In genomic region chr2:237694423-237695194, GRCh38 we compare ENCODE assay signal across 1 cellular context.
TF ChIP-seq lines count a peak whose summit lies in the region.

No MANE protein-coding gene starts in this region.

TF ChIP-seq in GM23338, 12 proteins besides CTCF, POLR2A, EP300 and RAD21 (continued from another document):
- no peak for TF ChIP-seq ZNF462 (CRISPR knock-in tag; IDR thresholded peaks at IDR 0.05)
- no peak for TF ChIP-seq NANOG (IDR thresholded peaks at IDR 0.05; ENCODE audit: borderline replicate concordance)
- TF ChIP-seq CREB1 (CRISPR knock-in tag; IDR thresholded peaks at IDR 0.05; ENCODE audit: low read depth): no peak
- TF ChIP-seq, protein P1, sequence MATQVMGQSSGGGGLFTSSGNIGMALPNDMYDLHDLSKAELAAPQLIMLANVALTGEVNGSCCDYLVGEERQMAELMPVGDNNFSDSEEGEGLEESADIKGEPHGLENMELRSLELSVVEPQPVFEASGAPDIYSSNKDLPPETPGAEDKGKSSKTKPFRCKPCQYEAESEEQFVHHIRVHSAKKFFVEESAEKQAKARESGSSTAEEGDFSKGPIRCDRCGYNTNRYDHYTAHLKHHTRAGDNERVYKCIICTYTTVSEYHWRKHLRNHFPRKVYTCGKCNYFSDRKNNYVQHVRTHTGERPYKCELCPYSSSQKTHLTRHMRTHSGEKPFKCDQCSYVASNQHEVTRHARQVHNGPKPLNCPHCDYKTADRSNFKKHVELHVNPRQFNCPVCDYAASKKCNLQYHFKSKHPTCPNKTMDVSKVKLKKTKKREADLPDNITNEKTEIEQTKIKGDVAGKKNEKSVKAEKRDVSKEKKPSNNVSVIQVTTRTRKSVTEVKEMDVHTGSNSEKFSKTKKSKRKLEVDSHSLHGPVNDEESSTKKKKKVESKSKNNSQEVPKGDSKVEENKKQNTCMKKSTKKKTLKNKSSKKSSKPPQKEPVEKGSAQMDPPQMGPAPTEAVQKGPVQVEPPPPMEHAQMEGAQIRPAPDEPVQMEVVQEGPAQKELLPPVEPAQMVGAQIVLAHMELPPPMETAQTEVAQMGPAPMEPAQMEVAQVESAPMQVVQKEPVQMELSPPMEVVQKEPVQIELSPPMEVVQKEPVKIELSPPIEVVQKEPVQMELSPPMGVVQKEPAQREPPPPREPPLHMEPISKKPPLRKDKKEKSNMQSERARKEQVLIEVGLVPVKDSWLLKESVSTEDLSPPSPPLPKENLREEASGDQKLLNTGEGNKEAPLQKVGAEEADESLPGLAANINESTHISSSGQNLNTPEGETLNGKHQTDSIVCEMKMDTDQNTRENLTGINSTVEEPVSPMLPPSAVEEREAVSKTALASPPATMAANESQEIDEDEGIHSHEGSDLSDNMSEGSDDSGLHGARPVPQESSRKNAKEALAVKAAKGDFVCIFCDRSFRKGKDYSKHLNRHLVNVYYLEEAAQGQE (IDR thresholded peaks at IDR 0.05; ENCODE audit: unreplicated experiment): no peak
- no peak for TF ChIP-seq ZNF114 (CRISPR knock-in tag; IDR thresholded peaks at IDR 0.05)
